Comparison of ENCODE assay signal across 2 cellular contexts in the genomic region with DNA sequence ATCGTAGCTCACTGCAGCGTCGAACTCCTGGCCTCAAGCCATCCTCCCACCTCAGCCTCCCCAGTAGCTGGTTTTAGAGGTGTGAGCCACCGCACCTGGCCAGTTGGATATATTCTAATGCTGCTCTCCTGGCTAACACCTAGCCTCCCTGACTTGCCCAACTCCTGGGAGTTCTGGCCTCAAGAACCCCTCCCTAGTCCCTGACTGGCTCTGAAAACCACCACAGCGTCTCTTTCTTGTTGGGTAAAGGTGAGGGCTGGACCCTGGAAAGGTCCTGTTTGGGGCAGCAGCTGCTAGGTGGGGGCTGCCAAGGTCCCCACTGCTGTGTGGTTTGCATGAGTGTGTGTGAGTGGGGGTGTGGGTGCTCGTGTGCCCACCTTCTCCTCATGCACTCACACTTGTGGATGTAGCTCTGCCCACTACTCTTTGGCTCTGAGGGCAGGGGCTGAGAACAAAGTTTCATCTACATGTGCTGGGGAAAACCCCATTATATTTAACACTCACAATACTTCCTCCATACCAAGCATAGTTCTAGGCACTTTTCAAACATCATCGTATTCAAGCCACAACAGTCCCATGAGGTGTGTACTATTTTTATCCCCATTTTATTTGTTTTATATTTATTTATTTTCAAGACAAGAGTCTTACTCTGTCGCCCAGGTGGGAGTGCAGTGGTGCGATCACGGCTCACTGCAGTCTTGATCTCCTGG.
A peak's percentile ranks its signal among the peaks of the same experiment; 100 is the strongest.
TF ChIP-seq lines count a peak whose summit lies in the region.

No MANE protein-coding gene starts in this region.

TF ChIP-seq in HEK293, 187 proteins besides CTCF, POLR2A, EP300 and RAD21:
- TF ChIP-seq ZNF221 (tag by site-specific recombination; IDR thresholded peaks at IDR 0.05; ENCODE audit: borderline replicate concordance) (no peak), EGR2 (tag by site-specific recombination; IDR thresholded peaks at IDR 0.05; ENCODE audit: low read depth) (peak; percentile 24; the same call in 1 of the 2 replicates)

TF ChIP-seq in H1, 55 proteins besides CTCF, POLR2A, EP300 and RAD21:
- TF ChIP-seq, protein P1, sequence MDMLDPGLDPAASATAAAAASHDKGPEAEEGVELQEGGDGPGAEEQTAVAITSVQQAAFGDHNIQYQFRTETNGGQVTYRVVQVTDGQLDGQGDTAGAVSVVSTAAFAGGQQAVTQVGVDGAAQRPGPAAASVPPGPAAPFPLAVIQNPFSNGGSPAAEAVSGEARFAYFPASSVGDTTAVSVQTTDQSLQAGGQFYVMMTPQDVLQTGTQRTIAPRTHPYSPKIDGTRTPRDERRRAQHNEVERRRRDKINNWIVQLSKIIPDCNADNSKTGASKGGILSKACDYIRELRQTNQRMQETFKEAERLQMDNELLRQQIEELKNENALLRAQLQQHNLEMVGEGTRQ (IDR thresholded peaks at IDR 0.05; ENCODE audit: low read length), result no peak
- no peak for TF ChIP-seq CBX5 (IDR thresholded peaks at IDR 0.05; ENCODE audit: low read depth, low read length)
- no peak for TF ChIP-seq CTBP2 (IDR thresholded peaks at IDR 0.05; ENCODE audit: borderline replicate concordance, insufficient read depth, insufficient read length, low read length)
- no peak for TF ChIP-seq RBBP5 (IDR thresholded peaks at IDR 0.05; ENCODE audit: borderline replicate concordance, low read depth, low read length)
- no peak for TF ChIP-seq SP4 (IDR thresholded peaks at IDR 0.05; ENCODE audit: low read length)
- TF ChIP-seq EGR1 (IDR thresholded peaks at IDR 0.05; ENCODE audit: borderline replicate concordance, low read depth, low read length), result no peak
- TF ChIP-seq TAF7 (optimal IDR thresholded peaks at IDR 0.05; ENCODE audit: borderline replicate concordance, low read depth, low read length), result no peak
- TF ChIP-seq POLR2AphosphoS5 (IDR thresholded peaks at IDR 0.05; ENCODE audit: low read depth, low read length), result no peak
- no peak for TF ChIP-seq NANOG (IDR thresholded peaks at IDR 0.05; ENCODE audit: insufficient read depth, low read depth, low read length, poor library complexity, severe bottlenecking)
- TF ChIP-seq EZH2 (IDR thresholded peaks at IDR 0.05; ENCODE audit: low read depth, low read length, severe bottlenecking), result no peak
- no peak for TF ChIP-seq TAF1 (IDR thresholded peaks at IDR 0.05; ENCODE audit: low read depth, low read length)
- TF ChIP-seq MAFK (IDR thresholded peaks at IDR 0.05; ENCODE audit: low read depth, low read length), result no peak
- TF ChIP-seq TBP (IDR thresholded peaks at IDR 0.05; ENCODE audit: low read depth, low read length), result no peak
- TF ChIP-seq BCL11A (IDR thresholded peaks at IDR 0.05; ENCODE audit: low read depth in 2 of 2, low read length in 2 of 2), result no peak
- TF ChIP-seq GABPA (IDR thresholded peaks at IDR 0.05; ENCODE audit: borderline replicate concordance, insufficient read depth, low read length), result no peak
- no peak for TF ChIP-seq SIX5 (IDR thresholded peaks at IDR 0.05; ENCODE audit: low read depth, low read length)
- no peak for TF ChIP-seq BACH1 (IDR thresholded peaks at IDR 0.05; ENCODE audit: low read length)
- TF ChIP-seq CEBPB (IDR thresholded peaks at IDR 0.05; ENCODE audit: low read depth, low read length), result no peak
